20 cellular contexts compared by ENCODE assay signal in the genomic region with DNA sequence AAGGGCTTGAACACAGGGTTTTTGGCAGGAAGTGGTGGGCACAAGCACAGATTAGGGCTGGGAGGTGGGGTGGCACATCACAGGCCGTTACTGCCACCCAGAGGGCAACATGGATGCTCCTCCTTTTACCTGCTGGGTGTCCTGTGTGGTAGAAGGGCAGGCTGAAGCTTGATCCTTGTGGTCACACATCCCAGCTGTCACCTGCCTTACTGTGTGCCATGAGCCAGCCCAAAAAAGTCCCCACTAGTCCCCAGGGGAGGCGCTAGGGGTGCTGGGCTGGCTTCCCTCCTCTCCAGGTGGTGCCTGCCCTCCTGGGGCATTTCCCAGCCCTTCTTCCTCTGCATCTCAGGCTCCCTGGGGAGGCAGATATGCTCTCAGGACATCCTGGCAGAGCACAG. TPM values are rescaled to one million over a fixed set of nuclear protein-coding genes. Genes with fewer than 3 reads are reported as not detected.
A peak's percentile ranks its signal among the peaks of the same experiment; 100 is the strongest.
DNase-seq lines count a peak whose midpoint lies in the region; ATAC-seq and TF ChIP-seq lines count a peak whose summit lies in the region.
"Had no signal": no experiment of that assay in that cellular context is flagged by ENCODE, and none has a peak within 500 bp of the region (broad histone marks: within the 10 kb centered on the region; RNA-seq: fewer than 3 reads in every experiment).

No MANE protein-coding gene starts in this region.

- H3K27ac ChIP-seq in lower lobe of right lung = no peak overlapping the region
- H3K27ac ChIP-seq: left lung, transverse colon had no signal

- peak; percentile 57 for ATAC-seq in HG03432 (IDR thresholded peaks at IDR 0.05; ENCODE audit: unreplicated experiment)
- ATAC-seq in lower lobe of right lung = no peak
- ATAC-seq in HG02870 (IDR thresholded peaks at IDR 0.05; ENCODE audit: unreplicated experiment) = no peak
- no peak for ATAC-seq in GM19324 (IDR thresholded peaks at IDR 0.05; ENCODE audit: low FRiP score, unreplicated experiment)
- ATAC-seq: left lung, natural killer cell had no signal

- H3K9me3 ChIP-seq in lower lobe of right lung = no peaks in the 10 kb centered on the region
- H3K9me3 ChIP-seq: left lung, SK-N-SH, transverse colon had no signal

- intact Hi-C loops in lower lobe of right lung (cut with DNase I) = no loop called here

- peak; percentile 52 for TF ChIP-seq CTCF in GM12872 (IDR thresholded peaks at IDR 0.05; ENCODE audit: insufficient read depth, low read depth, low read length)
- TF ChIP-seq CTCF in lower lobe of right lung (IDR thresholded peaks at IDR 0.05) = no peak

- no peak overlapping the region for H3K4me3 ChIP-seq in lower lobe of right lung
- H3K4me3 ChIP-seq: left lung, transverse colon had no signal

- H3K4me1 ChIP-seq in lower lobe of right lung = no peaks in the 10 kb centered on the region
- H3K4me1 ChIP-seq: transverse colon had no signal

- DNase-seq in activated effector memory CD4-positive, alpha-beta T cell treated with anti-CD3 and anti-CD28 coated beads, Interleukin-2, amount 50 U/mL, for 16 hours = peak; percentile 53
- no peak for DNase-seq in activated effector memory CD4-positive, alpha-beta T cell treated with Interleukin-2 at 50 U/mL for 16 hours
- DNase-seq in lower lobe of right lung (peak; percentile 6), SHP77 (lab: John Stamatoyannopoulos, UW) (no peak)
- DNase-seq: amniotic stem cell; DMS79 treated with DMSO at 0.1 percent for 48 hours; hypothalamus; MM.1S; natural killer cell; NCI-H2081; SK-N-SH; stimulated activated CD4-positive, alpha-beta T cell treated with anti-CD3 and anti-CD28 coated beads, Interleukin-4, amount 100 ng/mL, for 24 hours; transverse colon had no signal

- no peaks in the 10 kb centered on the region for H3K27me3 ChIP-seq in lower lobe of right lung (ENCODE audit: low read depth)
- H3K27me3 ChIP-seq: left lung, transverse colon had no signal

- no peaks in the 10 kb centered on the region for H3K36me3 ChIP-seq in lower lobe of right lung
- H3K36me3 ChIP-seq: left lung, transverse colon had no signal

RNA-seq across cellular contexts. Expression of gene ALPP, which starts 50.5 kb away (rescaled TPM):
- total RNA-seq in lower lobe of right lung = 6.0 TPM
- total RNA-seq: HT1080, renal cortical epithelial cell, transverse colon had no signal

Comparison
In these comparisons a context has a peak if more than half of its experiments do, and no peak if none do; other contexts are left out.
1. DNase-seq: peak in activated effector memory CD4-positive, alpha-beta T cell treated with anti-CD3 and anti-CD28 coated beads, Interleukin-2, amount 50 U/mL, for 16 hours (single experiment) and lower lobe of right lung (single experiment); none in activated effector memory CD4-positive, alpha-beta T cell treated with Interleukin-2 at 50 U/mL for 16 hours (single experiment) and SHP77 (0 of 2).